Comparison of ENCODE assay signal across 13 cellular contexts in the genomic region with DNA sequence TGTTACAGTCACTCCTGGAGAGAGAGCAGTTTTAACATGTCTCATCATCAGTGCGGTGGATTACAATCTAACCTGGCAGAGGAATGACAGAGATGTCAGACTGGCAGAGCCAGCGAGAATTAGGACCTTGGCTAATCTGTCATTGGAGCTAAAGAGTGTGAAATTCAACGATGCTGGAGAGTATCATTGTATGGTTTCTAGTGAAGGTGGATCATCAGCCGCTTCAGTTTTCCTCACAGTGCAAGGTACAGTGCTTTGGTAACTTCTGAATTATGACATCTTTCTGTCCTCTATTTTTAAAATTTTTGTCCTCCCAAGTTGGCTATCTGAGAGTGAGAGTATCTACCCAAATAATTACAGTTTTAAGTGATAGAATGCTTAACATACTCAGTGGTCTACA.
DNase-seq lines count a peak whose midpoint lies in the region; ATAC-seq, FAIRE-seq and TF ChIP-seq lines count a peak whose summit lies in the region.
"Had no signal": no experiment of that assay in that cellular context is flagged by ENCODE, and none has a peak within 500 bp of the region (broad histone marks: within the 10 kb centered on the region; RNA-seq: fewer than 3 reads in every experiment).

No MANE protein-coding gene starts in this region.

- ATAC-seq in GM23338 (no peak), K562 (peak; percentile 36; the same call in 1 of the 3 replicates)
- ATAC-seq: A549; CD8-positive, alpha-beta T cell had no signal

- H3K27me3 Mint-ChIP-seq in GM23338 (ENCODE audit: insufficient read depth, low read depth, poor library complexity): peaks cover 3% of the 10 kb centered on the region
- H3K27me3 Mint-ChIP-seq in activated naive CD4-positive, alpha-beta T cell treated with anti-CD3 and anti-CD28 coated beads, Interleukin-2, amount 10 ng/mL, durations not matched to agents 7 days and 5 days: no peaks in the 10 kb centered on the region

- no peak for TF ChIP-seq POLR2A in K562 (conservative IDR thresholded peaks at IDR 0.05)

- 1% methylated on average over 4 of the region's 4 CpGs for WGBS in K562 (ENCODE audit: insufficient coverage, low coverage, missing lambda C conversion rate)

- no peaks in the 10 kb centered on the region for H3K9me1 ChIP-seq in K562 (ENCODE audit: control insufficient read depth, insufficient read depth, low read length)

- no peak for TF ChIP-seq EP300 in K562 (IDR thresholded peaks at IDR 0.05; ENCODE audit: low read length)

- H3K4me3 ChIP-seq in GM23338 (no peak overlapping the region), K562 (no peak overlapping the region)
- H3K4me3 ChIP-seq: A549, GM23248 had no signal

- H3K9me3 ChIP-seq in K562 (replicated peaks; ENCODE audit: control insufficient read depth, insufficient read depth, low read depth, low read length): no peaks in the 10 kb centered on the region

- DNase-seq in GM23338 (ENCODE audit: low spot score): no peak
- peak; percentile 15 for DNase-seq in NCI-H446 treated with DMSO at 0.1 percent for 48 hours (lab: John Stamatoyannopoulos, UW)
- no peak for DNase-seq in K562 (ENCODE audit: extremely low read depth in 1 of 4, low spot score in 3 of 4)
- DNase-seq in activated naive CD4-positive, alpha-beta T cell treated with anti-CD3 and anti-CD28 coated beads, Interleukin-2, amount 10 ng/mL, durations not matched to agents 7 days and 5 days: no peak
- DNase-seq in DMS 273 (lab: John Stamatoyannopoulos, UW; ENCODE audit: unreplicated experiment): no peak
- no peak for DNase-seq in NCI-H524 treated with DMSO at 0.1 percent for 48 hours (lab: John Stamatoyannopoulos, UW)
- DNase-seq: CD8-positive, alpha-beta T cell; COR-L47; GM23248; H7 had no signal

- peaks cover 10% of the 10 kb centered on the region; the same call in 2 of the 3 replicates for H3K4me1 Mint-ChIP-seq in GM23338
- no peaks in the 10 kb centered on the region for H3K4me1 Mint-ChIP-seq in activated naive CD4-positive, alpha-beta T cell treated with anti-CD3 and anti-CD28 coated beads, Interleukin-2, amount 10 ng/mL, durations not matched to agents 7 days and 5 days
- H3K4me1 Mint-ChIP-seq: CD14-positive monocyte had no signal

- peaks cover 19% of the 10 kb centered on the region; the same call in 2 of the 3 replicates for H3K36me3 Mint-ChIP-seq in GM23338 (ENCODE audit: low read depth)
- H3K36me3 Mint-ChIP-seq in activated naive CD4-positive, alpha-beta T cell treated with anti-CD3 and anti-CD28 coated beads, Interleukin-2, amount 10 ng/mL, durations not matched to agents 7 days and 5 days: no peaks in the 10 kb centered on the region
- H3K36me3 Mint-ChIP-seq: CD14-positive monocyte; CD8-positive, alpha-beta T cell had no signal

- no peak overlapping the region for H3K4me3 Mint-ChIP-seq in GM23338
- no peak overlapping the region for H3K4me3 Mint-ChIP-seq in activated naive CD4-positive, alpha-beta T cell treated with anti-CD3 and anti-CD28 coated beads, Interleukin-2, amount 10 ng/mL, durations not matched to agents 7 days and 5 days
- H3K4me3 Mint-ChIP-seq: CD14-positive monocyte; CD8-positive, alpha-beta T cell had no signal

- H3K9me3 Mint-ChIP-seq in GM23338: peaks cover 17% of the 10 kb centered on the region; the same call in 2 of the 3 replicates
- no peaks in the 10 kb centered on the region for H3K9me3 Mint-ChIP-seq in activated naive CD4-positive, alpha-beta T cell treated with anti-CD3 and anti-CD28 coated beads, Interleukin-2, amount 10 ng/mL, durations not matched to agents 7 days and 5 days

- no peaks in the 10 kb centered on the region for H3F3A ChIP-seq in GM23338 (replicated peaks; ENCODE audit: low read depth)

- intact Hi-C loops in K562 (cut with micrococcal nuclease): no loop called here

- no peak for TF ChIP-seq RAD21 in K562 (CRISPR knock-in tag; conservative IDR thresholded peaks at IDR 0.05 in 1 of 2, IDR thresholded peaks at IDR 0.05 in 1 of 2)

- 0 out of 2 replicates have a peak, but pooled peaks cover 4% of the 10 kb centered on the region for H3K9me2 ChIP-seq in GM23338 (ENCODE audit: insufficient read depth)

- POLR2A ChIA-PET in K562 (lab: Yijun Ruan, JAX): interaction anchor here (0.7 kb wide), 1 partner anchor 1951 kb away, joined by 3 read pairs; no protein-coding TSS in a partner anchor

- no peak overlapping the region for H2AFZ ChIP-seq in GM23338
- H2AFZ ChIP-seq in K562 (ENCODE audit: low read depth, low read length): no peak overlapping the region

- H3K27ac Mint-ChIP-seq in GM23338: 0 out of 2 replicates have a peak overlapping the region, but pooled peaks have one; percentile 15
- H3K27ac Mint-ChIP-seq in activated naive CD4-positive, alpha-beta T cell treated with anti-CD3 and anti-CD28 coated beads, Interleukin-2, amount 10 ng/mL, durations not matched to agents 7 days and 5 days: no peak overlapping the region
- H3K27ac Mint-ChIP-seq: CD14-positive monocyte; CD8-positive, alpha-beta T cell had no signal

- BruUV-seq in K562 (replicated peaks; lab: Mats Ljungman, UMichigan): no TSS peak

- no peaks in the 10 kb centered on the region for H3K36me3 ChIP-seq in GM23338 (ENCODE audit: insufficient read depth)
- H3K36me3 ChIP-seq in K562 (ENCODE audit: control insufficient read depth, insufficient read depth, low read length): no peaks in the 10 kb centered on the region

- H3K9ac ChIP-seq in K562 (ENCODE audit: insufficient read depth in 1 of 2, low read depth in 2 of 2, low read length in 2 of 2): no peak overlapping the region
- H3K9ac ChIP-seq: GM23248 had no signal

- H3K27ac ChIP-seq in GM23338 (ENCODE audit: low read depth) (no peak overlapping the region), K562 (ENCODE audit: extremely low read depth, low read depth, low read length) (no peak overlapping the region)
- H3K27ac ChIP-seq: A549 had no signal

- H3K79me2 ChIP-seq in GM23338 (replicated peaks; ENCODE audit: insufficient read depth): no peaks in the 10 kb centered on the region
- no peaks in the 10 kb centered on the region for H3K79me2 ChIP-seq in K562 (ENCODE audit: control insufficient read depth, insufficient read depth, low read length)

- H3K27me3 ChIP-seq in GM23338 (ENCODE audit: insufficient read depth) (no peaks in the 10 kb centered on the region), K562 (ENCODE audit: control insufficient read depth in 2 of 2, insufficient read depth in 2 of 2, low read length in 2 of 2) (no peaks in the 10 kb centered on the region)

- in situ Hi-C loops in K562 (cut with MboI): no loop called here

- no peaks in the 10 kb centered on the region for H4K20me1 ChIP-seq in GM23338 (replicated peaks; ENCODE audit: insufficient read depth)
- H4K20me1 ChIP-seq in K562 (replicated peaks; ENCODE audit: control insufficient read depth, insufficient read depth, low read length): no peaks in the 10 kb centered on the region

- no peak for TF ChIP-seq CTCF in GM23338 (conservative IDR thresholded peaks at IDR 0.05; ENCODE audit: low read depth in 2 of 2)
- TF ChIP-seq CTCF in K562 (IDR thresholded peaks at IDR 0.05 in 2 of 3, conservative IDR thresholded peaks at IDR 0.05 in 1 of 3; ENCODE audit: insufficient read depth in 2 of 3, low read depth in 1 of 3, low read length in 3 of 3): no peak

- H3K4me1 ChIP-seq in GM23338 (ENCODE audit: insufficient read depth): peaks cover 6% of the 10 kb centered on the region
- no peaks in the 10 kb centered on the region for H3K4me1 ChIP-seq in K562 (replicated peaks in 1 of 2; ENCODE audit: control insufficient read depth in 2 of 2, insufficient read depth in 2 of 2, low read length in 2 of 2)
- H3K4me1 ChIP-seq: A549 had no signal

- FAIRE-seq in K562 (lab: Jason Lieb, UNC): no peak
- FAIRE-seq: A549, GM18507 had no signal

- CTCF ChIA-PET in K562 (lab: Yijun Ruan, JAX; ENCODE audit: low intra/inter-chr PET ratio): no interaction called here
- CTCF ChIA-PET in activated naive CD4-positive, alpha-beta T cell treated with anti-CD3 and anti-CD28 coated beads, Interleukin-2, amount 10 ng/mL, durations not matched to agents 7 days and 5 days (lab: Charles Lee): no interaction called here

- H3K4me2 ChIP-seq in GM23338: no peak overlapping the region
- no peak overlapping the region for H3K4me2 ChIP-seq in K562 (ENCODE audit: insufficient read depth, low read length)

TF ChIP-seq in GM23338, 12 proteins besides CTCF, POLR2A, EP300 and RAD21 (continues in another document):
- no peak for TF ChIP-seq NANOG (IDR thresholded peaks at IDR 0.05; ENCODE audit: borderline replicate concordance)
- no peak for TF ChIP-seq EZH2 (IDR thresholded peaks at IDR 0.05; ENCODE audit: low read depth, unreplicated experiment)

TF ChIP-seq in K562, 482 proteins besides CTCF, POLR2A, EP300 and RAD21 (continues in another document):
- TF ChIP-seq PRMT5 (CRISPR knock-in tag; IDR thresholded peaks at IDR 0.05) (no peak), PYGO2 (tag; IDR thresholded peaks at IDR 0.05) (no peak), FOXP1 (CRISPR knock-in tag; IDR thresholded peaks at IDR 0.05) (no peak), KDM1A (IDR thresholded peaks at IDR 0.05) (no peak), CBX1 (IDR thresholded peaks at IDR 0.05; ENCODE audit: low read depth) (no peak)
- TF ChIP-seq, protein P1, sequence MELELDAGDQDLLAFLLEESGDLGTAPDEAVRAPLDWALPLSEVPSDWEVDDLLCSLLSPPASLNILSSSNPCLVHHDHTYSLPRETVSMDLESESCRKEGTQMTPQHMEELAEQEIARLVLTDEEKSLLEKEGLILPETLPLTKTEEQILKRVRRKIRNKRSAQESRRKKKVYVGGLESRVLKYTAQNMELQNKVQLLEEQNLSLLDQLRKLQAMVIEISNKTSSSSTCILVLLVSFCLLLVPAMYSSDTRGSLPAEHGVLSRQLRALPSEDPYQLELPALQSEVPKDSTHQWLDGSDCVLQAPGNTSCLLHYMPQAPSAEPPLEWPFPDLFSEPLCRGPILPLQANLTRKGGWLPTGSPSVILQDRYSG (tag; conservative IDR thresholded peaks at IDR 0.05; ENCODE audit: low read depth): no peak
- TF ChIP-seq, protein P2, sequence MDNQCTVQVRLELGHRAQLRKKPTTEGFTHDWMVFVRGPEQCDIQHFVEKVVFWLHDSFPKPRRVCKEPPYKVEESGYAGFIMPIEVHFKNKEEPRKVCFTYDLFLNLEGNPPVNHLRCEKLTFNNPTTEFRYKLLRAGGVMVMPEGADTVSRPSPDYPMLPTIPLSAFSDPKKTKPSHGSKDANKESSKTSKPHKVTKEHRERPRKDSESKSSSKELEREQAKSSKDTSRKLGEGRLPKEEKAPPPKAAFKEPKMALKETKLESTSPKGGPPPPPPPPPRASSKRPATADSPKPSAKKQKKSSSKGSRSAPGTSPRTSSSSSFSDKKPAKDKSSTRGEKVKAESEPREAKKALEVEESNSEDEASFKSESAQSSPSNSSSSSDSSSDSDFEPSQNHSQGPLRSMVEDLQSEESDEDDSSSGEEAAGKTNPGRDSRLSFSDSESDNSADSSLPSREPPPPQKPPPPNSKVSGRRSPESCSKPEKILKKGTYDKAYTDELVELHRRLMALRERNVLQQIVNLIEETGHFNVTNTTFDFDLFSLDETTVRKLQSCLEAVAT (IDR thresholded peaks at IDR 0.05): no peak
